1 cellular context compared by ENCODE assay signal in the genomic region with DNA sequence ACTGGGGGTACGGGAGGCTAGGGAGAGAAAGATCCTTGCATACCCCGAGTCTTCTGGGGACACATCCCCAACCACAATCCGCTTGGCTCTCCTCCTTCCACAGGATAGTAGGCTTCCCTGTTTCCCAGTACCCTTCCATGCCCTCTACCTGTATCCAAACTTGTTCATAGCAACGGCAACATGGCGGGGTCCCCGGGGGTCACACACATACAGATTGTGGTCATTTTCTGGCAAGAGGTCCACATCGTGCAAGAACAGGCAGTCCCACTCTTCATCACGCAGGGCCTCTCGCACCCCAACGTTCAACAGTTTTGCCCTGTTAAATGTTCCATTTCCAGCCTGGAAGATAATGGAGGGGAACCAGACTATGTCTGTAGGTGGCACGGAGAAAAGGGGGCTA.
TF ChIP-seq lines count a peak whose summit lies in the region.

No MANE protein-coding gene starts in this region.

TF ChIP-seq in IMR-90, 13 proteins besides CTCF, POLR2A, EP300 and RAD21:
- TF ChIP-seq RFX5 (IDR thresholded peaks at IDR 0.05; ENCODE audit: low read depth, low read length) (no peak), MAFK (IDR thresholded peaks at IDR 0.05; ENCODE audit: low read depth, low read length) (no peak), CHD1 (IDR thresholded peaks at IDR 0.05; ENCODE audit: low read depth, low read length) (no peak), NFE2L2 (IDR thresholded peaks at IDR 0.05; ENCODE audit: low read depth, low read length) (no peak), MXI1 (IDR thresholded peaks at IDR 0.05; ENCODE audit: borderline replicate concordance, low read depth, low read length) (no peak), CEBPB (IDR thresholded peaks at IDR 0.05; ENCODE audit: low read depth, low read length) (no peak), MAZ (IDR thresholded peaks at IDR 0.05; ENCODE audit: borderline replicate concordance, low read depth, low read length) (no peak), FOS (IDR thresholded peaks at IDR 0.05; ENCODE audit: low read depth, low read length) (no peak), RCOR1 (IDR thresholded peaks at IDR 0.05; ENCODE audit: insufficient replicate concordance, low read length) (no peak), SMC3 (IDR thresholded peaks at IDR 0.05; ENCODE audit: low read depth, low read length) (no peak), BHLHE40 (IDR thresholded peaks at IDR 0.05; ENCODE audit: low read depth, low read length) (no peak)
- TF ChIP-seq, protein P1, sequence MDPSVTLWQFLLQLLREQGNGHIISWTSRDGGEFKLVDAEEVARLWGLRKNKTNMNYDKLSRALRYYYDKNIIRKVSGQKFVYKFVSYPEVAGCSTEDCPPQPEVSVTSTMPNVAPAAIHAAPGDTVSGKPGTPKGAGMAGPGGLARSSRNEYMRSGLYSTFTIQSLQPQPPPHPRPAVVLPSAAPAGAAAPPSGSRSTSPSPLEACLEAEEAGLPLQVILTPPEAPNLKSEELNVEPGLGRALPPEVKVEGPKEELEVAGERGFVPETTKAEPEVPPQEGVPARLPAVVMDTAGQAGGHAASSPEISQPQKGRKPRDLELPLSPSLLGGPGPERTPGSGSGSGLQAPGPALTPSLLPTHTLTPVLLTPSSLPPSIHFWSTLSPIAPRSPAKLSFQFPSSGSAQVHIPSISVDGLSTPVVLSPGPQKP (IDR thresholded peaks at IDR 0.05; ENCODE audit: borderline replicate concordance, low read depth, low read length): no peak
- TF ChIP-seq, protein P2, sequence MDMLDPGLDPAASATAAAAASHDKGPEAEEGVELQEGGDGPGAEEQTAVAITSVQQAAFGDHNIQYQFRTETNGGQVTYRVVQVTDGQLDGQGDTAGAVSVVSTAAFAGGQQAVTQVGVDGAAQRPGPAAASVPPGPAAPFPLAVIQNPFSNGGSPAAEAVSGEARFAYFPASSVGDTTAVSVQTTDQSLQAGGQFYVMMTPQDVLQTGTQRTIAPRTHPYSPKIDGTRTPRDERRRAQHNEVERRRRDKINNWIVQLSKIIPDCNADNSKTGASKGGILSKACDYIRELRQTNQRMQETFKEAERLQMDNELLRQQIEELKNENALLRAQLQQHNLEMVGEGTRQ (IDR thresholded peaks at IDR 0.05; ENCODE audit: low read depth, low read length): no peak
